ENCODE assay signal across 8 cellular contexts in the genomic region with DNA sequence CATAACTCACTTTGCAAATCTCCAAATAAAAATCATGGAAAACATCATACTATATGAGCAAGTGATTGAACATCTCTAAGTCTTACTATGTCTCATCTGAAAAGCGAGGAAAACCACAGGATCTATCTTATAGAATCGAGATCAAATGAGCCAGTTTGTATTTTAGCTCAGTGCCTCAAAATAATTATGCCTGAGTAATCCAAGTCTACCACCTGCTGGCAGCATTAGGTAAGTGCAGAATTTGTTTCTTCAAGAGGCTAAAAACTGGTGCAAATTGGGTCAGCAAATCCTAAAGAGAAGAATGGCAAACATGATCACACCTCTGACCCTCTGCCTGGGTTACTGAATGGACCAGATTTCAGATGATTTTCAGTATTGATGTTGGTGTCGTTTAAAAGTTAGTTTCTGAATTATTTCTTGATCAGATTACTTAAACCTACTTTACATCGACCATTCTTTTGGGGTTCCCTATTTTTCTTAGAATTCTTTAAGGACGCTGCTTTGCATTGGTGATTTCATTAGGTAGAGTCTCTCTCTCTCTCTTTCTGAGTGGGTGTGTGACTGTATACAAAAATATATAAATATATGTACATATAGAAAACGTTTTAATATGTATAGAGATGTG. TPM values are rescaled to one million over a fixed set of nuclear protein-coding genes. Genes with fewer than 3 reads are reported as not detected.
DNase-seq lines count a peak whose midpoint lies in the region; ATAC-seq, FAIRE-seq and TF ChIP-seq lines count a peak whose summit lies in the region.

No MANE protein-coding gene starts in this region.

- FAIRE-seq in RCC 7860 (lab: Jason Lieb, UNC): peak; percentile 69
- peak; percentile 100 for FAIRE-seq in islet of Langerhans (lab: Jason Lieb, UNC)

- no peaks in the 10 kb centered on the region for H3K9me3 ChIP-seq in body of pancreas

- intact Hi-C loops in body of pancreas (cut with DNase I): loop anchor here (5.0 kb wide), 1 partner anchor 192 kb away; no protein-coding TSS in a partner anchor

- TF ChIP-seq CTCF in LNCaP clone FGC (IDR thresholded peaks at IDR 0.05; ENCODE audit: control insufficient read depth, extremely low read depth, insufficient read depth) (peak; percentile 84), body of pancreas (IDR thresholded peaks at IDR 0.05) (peak; percentile 77 to 94 (median 89))

- 22 to 24% methylated on average over 6 of the region's 6 CpGs for WGBS in body of pancreas, 2 donors

- no peaks in the 10 kb centered on the region for H3K4me1 ChIP-seq in body of pancreas

- no peak overlapping the region for H3K27ac ChIP-seq in body of pancreas

- no peak for TF ChIP-seq POLR2A in body of pancreas (IDR thresholded peaks at IDR 0.05)

- no peaks in the 10 kb centered on the region for H3K36me3 ChIP-seq in body of pancreas (replicated peaks in 1 of 2; ENCODE audit: insufficient read depth in 1 of 2, low read depth in 2 of 2)

- ATAC-seq in body of pancreas: peak; percentile 60

- no peaks in the 10 kb centered on the region for H3K27me3 ChIP-seq in body of pancreas

- peak; percentile 13 to 14 for DNase-seq in activated CD8-positive, alpha-beta memory T cell treated with anti-CD3 and anti-CD28 coated beads for 4 hours (ENCODE audit: low read depth in 2 of 2)
- DNase-seq in activated CD8-positive, alpha-beta memory T cell treated with anti-CD3 and anti-CD28 coated beads, Interleukin-2, amount 50 U/mL, for 48 hours: no peak
- peak; percentile 40 for DNase-seq in LNCaP clone FGC (ENCODE audit: low read depth)
- DNase-seq in RCC 7860 (ENCODE audit: low spot score): peak; percentile 53
- peak; percentile 48 to 68 (median 56) for DNase-seq in body of pancreas
- peak; percentile 6 to 30 for DNase-seq in stimulated activated CD4-positive, alpha-beta T cell treated with anti-CD3 and anti-CD28 coated beads, Interleukin-4, amount 100 ng/mL, for 4 hours
- DNase-seq in GM19240 (ENCODE audit: insufficient read length, low spot score): no peak

- H3K4me3 ChIP-seq in LNCaP clone FGC (ENCODE audit: low read depth, low read length) (no peak overlapping the region), body of pancreas (no peak overlapping the region)

RNA-seq across cellular contexts. Expression of gene FHOD3, which starts 12.7 kb away (rescaled TPM):
- 1 to 10 TPM in 1 of 2 donors, under 1 TPM in 1; 0.52 to 2.0 TPM for total RNA-seq in body of pancreas

Comparison
In these comparisons a context has a peak if more than half of its experiments do, and no peak if none do; other contexts are left out.
1. DNase-seq: peak in activated CD8-positive, alpha-beta memory T cell treated with anti-CD3 and anti-CD28 coated beads for 4 hours (2 of 2), LNCaP clone FGC (single experiment), RCC 7860 (single experiment), body of pancreas (4 of 4) and stimulated activated CD4-positive, alpha-beta T cell treated with anti-CD3 and anti-CD28 coated beads, Interleukin-4, amount 100 ng/mL, for 4 hours (2 of 2); none in activated CD8-positive, alpha-beta memory T cell treated with anti-CD3 and anti-CD28 coated beads, Interleukin-2, amount 50 U/mL, for 48 hours (single experiment) and GM19240 (single experiment).